Comparison of ENCODE assay signal across 9 cellular contexts in the genomic region with DNA sequence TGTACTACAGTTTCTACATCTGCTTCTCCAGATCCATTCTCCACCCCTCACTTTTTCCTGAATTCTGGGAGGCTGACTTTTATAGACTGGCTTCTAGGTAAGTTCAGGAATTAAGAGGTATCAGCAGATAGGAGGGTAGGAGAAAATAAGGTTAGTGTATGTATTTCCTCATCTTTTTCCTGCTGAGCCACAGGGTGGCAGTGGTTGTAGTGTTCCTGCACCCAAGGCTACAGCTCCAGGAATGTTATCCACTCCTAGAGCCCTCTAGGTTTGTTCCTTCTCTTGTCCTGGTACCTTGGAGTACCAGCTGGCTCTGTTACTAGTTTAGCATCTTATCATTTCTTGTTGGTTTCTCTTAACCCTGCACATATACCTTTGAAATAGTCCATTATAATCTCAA. TPM values are rescaled to one million over a fixed set of nuclear protein-coding genes. Genes with fewer than 3 reads are reported as not detected.
DNase-seq lines count a peak whose midpoint lies in the region; ATAC-seq and TF ChIP-seq lines count a peak whose summit lies in the region.
"Had no signal": no experiment of that assay in that cellular context is flagged by ENCODE, and none has a peak within 500 bp of the region (broad histone marks: within the 10 kb centered on the region; RNA-seq: fewer than 3 reads in every experiment).

No MANE protein-coding gene starts in this region.

- BruUV-seq in mammary epithelial cell (replicated peaks; lab: Mats Ljungman, UMichigan) = no TSS peak

- H3K23ac ChIP-seq in mesendoderm (ENCODE audit: low read length) = no peak overlapping the region

- no peak overlapping the region for H2BK5ac ChIP-seq in mesendoderm (ENCODE audit: low read length)

- no peak overlapping the region for H2AK5ac ChIP-seq in mesendoderm (ENCODE audit: low read length)

- dilution Hi-C loops in mammary epithelial cell (cut with HindIII; ENCODE audit: low sequenced_read_pairs) = no loop called here

- H3K36me3 ChIP-seq in mammary epithelial cell (ENCODE audit: insufficient read depth, low read length) (peaks cover 2% of the 10 kb centered on the region), mesendoderm (ENCODE audit: control insufficient read depth, insufficient read depth, low read length) (no peaks in the 10 kb centered on the region)

- H4K8ac ChIP-seq in mesendoderm (ENCODE audit: low read depth, low read length) = no peak overlapping the region

- DNase-seq in Daoy (ENCODE audit: low read depth) (peak; percentile 6), LNCaP clone FGC (ENCODE audit: low read depth) (peak; percentile 15), mammary epithelial cell (peak; percentile 26), mesendoderm (peak; percentile 43), DMS79 (lab: John Stamatoyannopoulos, UW) (no peak), omental fat pad (ENCODE audit: low spot score) (no peak)
- DNase-seq in stimulated activated CD4-positive, alpha-beta T cell treated with anti-CD3 and anti-CD28 coated beads, Interleukin-12 subunit alpha, Interleukin-12 subunit beta, amount 100 ng/mL, for 4 hours = no peak
- DNase-seq: heart left ventricle had no signal

- H3K27me3 ChIP-seq in mammary epithelial cell (ENCODE audit: insufficient read depth, low read length) (no peaks in the 10 kb centered on the region), mesendoderm (ENCODE audit: insufficient read depth, low read length, poor library complexity) (no peaks in the 10 kb centered on the region)
- H3K27me3 ChIP-seq: heart left ventricle had no signal

- no peak overlapping the region for H3K56ac ChIP-seq in mesendoderm (ENCODE audit: low read length)

- no peaks in the 10 kb centered on the region for H3K79me1 ChIP-seq in mesendoderm (ENCODE audit: low read length)

- H3K9ac ChIP-seq in mammary epithelial cell (ENCODE audit: insufficient read depth, low read length) (no peak overlapping the region), mesendoderm (ENCODE audit: low read length) (no peak overlapping the region)

- in situ Hi-C loops in mammary epithelial cell (cut with MboI; ENCODE audit: low sequenced_read_pairs in 2 of 2) = no loop called here

- TF ChIP-seq POLR2A in GM18505 (IDR thresholded peaks at IDR 0.05; ENCODE audit: borderline replicate concordance, extremely low read depth, insufficient read depth, insufficient read length) = no peak

- no peaks in the 10 kb centered on the region for H4K20me1 ChIP-seq in mammary epithelial cell (ENCODE audit: insufficient read depth, low read length)

- H2BK120ac ChIP-seq in mesendoderm (ENCODE audit: low read depth, low read length) = no peak overlapping the region

- H3K4me3 ChIP-seq in LNCaP clone FGC (ENCODE audit: low read depth, low read length) = no peak overlapping the region
- no peak overlapping the region for H3K4me3 ChIP-seq in mammary epithelial cell (replicated peaks in 1 of 3; ENCODE audit: insufficient read depth in 1 of 3, low read depth in 2 of 3, low read length in 3 of 3)
- no peak overlapping the region for H3K4me3 ChIP-seq in mesendoderm (ENCODE audit: low read length)
- H3K4me3 ChIP-seq: heart left ventricle had no signal

- intact Hi-C loops in mammary epithelial cell (cut with micrococcal nuclease) = loop anchor here (1.0 to 5.0 kb wide), 3 partner anchors 77 to 528 kb away; a partner anchor contains a TSS

- no peak overlapping the region for H3K4me2 ChIP-seq in mammary epithelial cell (ENCODE audit: insufficient read depth, low read depth, low read length)
- H3K4me2 ChIP-seq in mesendoderm (ENCODE audit: low read length) = no peak overlapping the region

- no peaks in the 10 kb centered on the region for H3K4me1 ChIP-seq in mammary epithelial cell (ENCODE audit: insufficient read depth, low read length)
- no peaks in the 10 kb centered on the region for H3K4me1 ChIP-seq in mesendoderm (ENCODE audit: control insufficient read depth, low read depth, low read length)
- H3K4me1 ChIP-seq: heart left ventricle had no signal

- ATAC-seq in omental fat pad (ENCODE audit: low FRiP score) = no peak
- ATAC-seq in GM18505 (IDR thresholded peaks at IDR 0.05; ENCODE audit: unreplicated experiment) = no peak

- no peak overlapping the region for H2AFZ ChIP-seq in mammary epithelial cell (ENCODE audit: low read depth, low read length)

- H3K79me2 ChIP-seq in mammary epithelial cell (ENCODE audit: insufficient read depth, low read length) (no peaks in the 10 kb centered on the region), mesendoderm (ENCODE audit: control insufficient read depth, insufficient read depth, low read length) (no peaks in the 10 kb centered on the region)

- no peak overlapping the region for H2BK15ac ChIP-seq in mesendoderm (replicated peaks; ENCODE audit: low read depth)

- peak; percentile 65 for TF ChIP-seq CTCF in LNCaP clone FGC (IDR thresholded peaks at IDR 0.05; ENCODE audit: control insufficient read depth, extremely low read depth, insufficient read depth)
- peak; percentile 9 to 38 for TF ChIP-seq CTCF in mammary epithelial cell (conservative IDR thresholded peaks at IDR 0.05 in 1 of 2, IDR thresholded peaks at IDR 0.05 in 1 of 2; ENCODE audit: extremely low read depth in 1 of 2, insufficient read depth in 1 of 2, low read depth in 1 of 2, low read length in 2 of 2)
- no peak for TF ChIP-seq CTCF in omental fat pad (IDR thresholded peaks at IDR 0.05)

- H4K5ac ChIP-seq in mesendoderm (ENCODE audit: low read length) = no peak overlapping the region

- CTCF ChIA-PET in mammary epithelial cell (lab: Charles Lee; ENCODE audit: low non-redundant PET) = interaction anchor here (0.6 kb wide), 1 partner anchor 552 kb away, joined by 7 read pairs; no protein-coding TSS in a partner anchor

- no peaks in the 10 kb centered on the region for H3K9me3 ChIP-seq in mammary epithelial cell (replicated peaks; ENCODE audit: insufficient read depth, low read length)
- H3K9me3 ChIP-seq: heart left ventricle had no signal

- no peak overlapping the region for H3K4ac ChIP-seq in mesendoderm (ENCODE audit: low read depth, low read length)

- H3K27ac ChIP-seq in mammary epithelial cell (ENCODE audit: insufficient read depth, low read depth, low read length) = no peak overlapping the region
- H3K27ac ChIP-seq in mesendoderm (ENCODE audit: low read depth, low read length) = no peak overlapping the region
- H3K27ac ChIP-seq: heart left ventricle had no signal

- no peak overlapping the region for H3K18ac ChIP-seq in mesendoderm (ENCODE audit: low read length)

RNA-seq across cellular contexts. Expression of a gene that starts 40.7 kb away (rescaled TPM):
- total RNA-seq in Daoy (2014; rRNA removed; shearing (Covaris generic)) = not detected in 2 replicates
- total RNA-seq in mammary epithelial cell (under 1 TPM; 0.50 to 0.89 TPM), omental fat pad (1 to 10 TPM in 1 of 4 donors, under 1 TPM in 1, not detected in 2; 0.38 to 8.1 TPM)
- 0.14 TPM for polyA plus RNA-seq in mammary epithelial cell
- polyA minus RNA-seq in mammary epithelial cell = not detected
- 0.04 TPM for polyA plus RNA-seq in mesendoderm (2013, experiment 1 of 2)
- polyA plus RNA-seq in mesendoderm (2013, experiment 2 of 2) = 0.06 TPM

RNA-seq across cellular contexts. Expression of a gene that starts 50.4 kb away (rescaled TPM):
- 30.6 and 30.7 TPM in 2 replicates for total RNA-seq in Daoy (2014; rRNA removed; shearing (Covaris generic))
- total RNA-seq in mammary epithelial cell (10 to 100 TPM; 38.0 to 47.3 TPM), omental fat pad (10 to 100 TPM; 23.0 to 37.2 (median 26.7) TPM)
- polyA plus RNA-seq in mammary epithelial cell = 13.7 TPM
- polyA minus RNA-seq in mammary epithelial cell = 35.0 TPM
- 20.3 TPM for polyA plus RNA-seq in mesendoderm (2013, experiment 1 of 2)
- 19.9 TPM for polyA plus RNA-seq in mesendoderm (2013, experiment 2 of 2)

Comparison
In these comparisons a context has a peak if more than half of its experiments do, and no peak if none do; other contexts are left out.
1. DNase-seq: peak in Daoy (single experiment), LNCaP clone FGC (single experiment), mammary epithelial cell (single experiment) and mesendoderm (single experiment); none in DMS79 (single experiment), omental fat pad (single experiment) and stimulated activated CD4-positive, alpha-beta T cell treated with anti-CD3 and anti-CD28 coated beads, Interleukin-12 subunit alpha, Interleukin-12 subunit beta, amount 100 ng/mL, for 4 hours (single experiment).
2. CTCF ChIP-seq: peak in LNCaP clone FGC (single experiment) and mammary epithelial cell (2 of 2); none in omental fat pad (0 of 3).